In the genomic region with DNA sequence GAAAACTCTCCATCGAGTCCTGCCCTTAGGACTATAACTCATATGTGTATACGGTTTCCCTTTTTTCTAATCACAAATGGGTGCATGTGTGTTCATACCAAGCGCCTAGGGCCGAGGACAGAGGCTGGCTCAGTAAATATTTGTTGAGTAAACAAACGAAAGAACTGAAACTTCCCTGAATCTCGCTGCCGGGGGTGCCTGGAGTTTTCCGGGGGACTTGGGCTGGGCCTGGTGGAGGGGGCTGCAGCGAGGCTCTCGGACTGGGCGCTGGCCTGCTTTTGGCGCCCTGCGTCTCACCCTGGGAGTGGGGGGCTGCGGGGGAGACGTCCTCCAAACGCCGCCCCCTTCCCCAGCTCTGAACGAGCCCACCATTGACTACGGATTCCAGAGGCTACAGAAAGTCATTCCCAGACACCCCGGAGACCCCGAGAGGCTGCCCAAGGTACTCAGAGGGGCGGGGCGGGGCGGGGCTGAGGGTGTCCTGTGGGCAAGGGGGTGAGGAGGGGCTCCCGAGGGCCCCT, we compare ENCODE assay signal across 8 cellular contexts. TPM values are rescaled to one million over a fixed set of nuclear protein-coding genes. Genes with fewer than 3 reads are reported as not detected.
DNase-seq lines count a peak whose midpoint lies in the region; FAIRE-seq and TF ChIP-seq lines count a peak whose summit lies in the region.

No MANE protein-coding gene starts in this region.

- CTCF ChIA-PET in AG04450 (lab: Charles Lee) = interaction anchor here (1.1 to 1.2 kb wide), 2 partner anchors 10 to 291 kb away, joined by 4 to 5 read pairs; no protein-coding TSS in a partner anchor

- no peak overlapping the region for H3K9ac ChIP-seq in HUES64 (ENCODE audit: low read depth, low read length)

- peaks cover 11% of the 10 kb centered on the region; the same call in 1 of the 2 replicates for H3K4me1 ChIP-seq in HUES64 (ENCODE audit: insufficient read depth, low read length)
- H3K4me1 ChIP-seq in muscle layer of duodenum (ENCODE audit: control insufficient read depth in 1 of 2, insufficient read depth in 2 of 2, low read length in 2 of 2) = peaks cover 3 to 29% of the 10 kb centered on the region in 2 donors

- DNase-seq in AG04450 (ENCODE audit: low read depth, low spot score) = no peak
- no peak for DNase-seq in bronchial epithelial cell (ENCODE audit: low read depth)
- DNase-seq in NCI-H128 (lab: John Stamatoyannopoulos, UW; ENCODE audit: unreplicated experiment) = no peak
- no peak for DNase-seq in HCEC 1CT
- no peak for DNase-seq in AG08395 (ENCODE audit: low spot score)
- no peak for DNase-seq in NCI-H510A treated with DMSO at 0.1 percent for 48 hours (lab: John Stamatoyannopoulos, UW)

- H3K4me3 ChIP-seq in AG04450 (ENCODE audit: low read depth, low read length) (peak overlapping the region; percentile 22), HUES64 (ENCODE audit: low read length) (peak overlapping the region; percentile 53), bronchial epithelial cell (ENCODE audit: low read depth, low read length) (peak overlapping the region; percentile 3), muscle layer of duodenum (ENCODE audit: low read depth in 1 of 2, low read length in 2 of 2) (peak overlapping the region; percentile 53 to 54)

- peaks cover 70% of the 10 kb centered on the region for H3K27me3 ChIP-seq in AG04450 (ENCODE audit: control insufficient read depth, insufficient read depth, low read length)
- peaks cover 88% of the 10 kb centered on the region for H3K27me3 ChIP-seq in HUES64 (ENCODE audit: insufficient read depth, low read length)
- peaks cover 27% of the 10 kb centered on the region for H3K27me3 ChIP-seq in bronchial epithelial cell (ENCODE audit: control insufficient read depth, insufficient read depth, low read length)
- H3K27me3 ChIP-seq in muscle layer of duodenum (ENCODE audit: low read depth, low read length) = peaks cover 34% of the 10 kb centered on the region

- TF ChIP-seq CTCF in AG04450 (IDR thresholded peaks at IDR 0.05; ENCODE audit: low read depth, low read length) (no peak), bronchial epithelial cell (IDR thresholded peaks at IDR 0.05; ENCODE audit: insufficient read depth, low read length, severe bottlenecking) (no peak)

- H3K36me3 ChIP-seq in HUES64 (ENCODE audit: insufficient read depth, low read length) = no peaks in the 10 kb centered on the region
- H3K36me3 ChIP-seq in bronchial epithelial cell (ENCODE audit: control insufficient read depth, insufficient read depth, low read length) = no peaks in the 10 kb centered on the region
- no peaks in the 10 kb centered on the region for H3K36me3 ChIP-seq in muscle layer of duodenum (ENCODE audit: control insufficient read depth in 1 of 2, insufficient read depth in 2 of 2, low read length in 2 of 2)

- H3K27ac ChIP-seq in AG04450 (ENCODE audit: low read depth, low read length) (no peak overlapping the region), HUES64 (ENCODE audit: low read depth, low read length) (no peak overlapping the region), muscle layer of duodenum (ENCODE audit: low read length) (no peak overlapping the region)

- no peaks in the 10 kb centered on the region; the same call in 1 of the 2 replicates for H3K9me3 ChIP-seq in AG04450 (ENCODE audit: control insufficient read depth, insufficient read depth, low read length)
- no peaks in the 10 kb centered on the region for H3K9me3 ChIP-seq in HUES64 (ENCODE audit: insufficient read depth, low read depth, low read length)
- H3K9me3 ChIP-seq in muscle layer of duodenum (ENCODE audit: control insufficient read depth in 1 of 2, low read length in 2 of 2) = no peaks in the 10 kb centered on the region

- no peak for FAIRE-seq in bronchial epithelial cell (lab: Jason Lieb, UNC)

- under 1% methylated on average over 23 of the region's 25 CpGs for WGBS in HUES64

- POLR2A ChIA-PET in AG04450 (lab: Yijun Ruan, JAX) = no interaction called here

RNA-seq across cellular contexts. Expression of a gene that starts 49.0 kb away (rescaled TPM):
- polyA plus RNA-seq in AG04450 (2011; rRNA removed) = 9.0 and 12.9 TPM in 2 replicates
- polyA minus RNA-seq in AG04450 (2011; rRNA and poly(A)+ RNA removed) = 5.9 and 9.1 TPM in 2 replicates
- 72.5 TPM for polyA plus RNA-seq in HUES64 (2013, experiment 1 of 2)
- polyA plus RNA-seq in HUES64 (2013, experiment 2 of 2) = 92.0 TPM
- not detected in 2 replicates for total RNA-seq in bronchial epithelial cell

RNA-seq across cellular contexts. Expression of a gene that starts 58.8 kb away (rescaled TPM):
- polyA plus RNA-seq in AG04450 (2011; rRNA removed) = 0.60 and 0.98 TPM in 2 replicates
- polyA minus RNA-seq in AG04450 (2011; rRNA and poly(A)+ RNA removed) = 0.55 and 1.4 TPM in 2 replicates
- 1.3 TPM for polyA plus RNA-seq in HUES64 (2013, experiment 1 of 2)
- polyA plus RNA-seq in HUES64 (2013, experiment 2 of 2) = 3.4 TPM
- 0.64 and 1.3 TPM in 2 replicates for total RNA-seq in bronchial epithelial cell

Comparison
In these comparisons a context has a peak if more than half of its experiments do, and no peak if none do; other contexts are left out.
1. H3K4me3 ChIP-seq: peak in every context shown above with its lines; median percentile 54 in muscle layer of duodenum; 53 in HUES64; 22 in AG04450; 3 in bronchial epithelial cell.